ENCODE assay signal across 19 cellular contexts in genomic region chr6:14642106-14642505, GRCh38.
DNase-seq lines count a peak whose midpoint lies in the region; ATAC-seq and TF ChIP-seq lines count a peak whose summit lies in the region.
"Had no signal": no experiment of that assay in that cellular context is flagged by ENCODE, and none has a peak within 500 bp of the region (broad histone marks: within the 10 kb centered on the region; RNA-seq: fewer than 3 reads in every experiment).

No MANE protein-coding gene starts in this region.

- H3K9ac ChIP-seq in iPS-20b (ENCODE audit: low read depth, low read length) (peak overlapping the region; percentile 13; the same call in 1 of the 2 replicates), skeletal muscle tissue (ENCODE audit: low read depth in 1 of 3, low read length in 3 of 3) (no peak overlapping the region)

- DNase-seq in CD8-positive, alpha-beta T cell = no peak
- DNase-seq in WTC11 (ENCODE audit: low spot score) (no peak), SJCRH30 (no peak), foreskin fibroblast (no peak), iPS-NIHi11 (ENCODE audit: low spot score) (no peak)
- DNase-seq: ACHN; BE2C; Calu3; CD4-positive, alpha-beta memory T cell; DMS79 treated with DMSO at 0.1 percent for 48 hours; IMR-90 had no signal

- H3K4me3 ChIP-seq in CD8-positive, alpha-beta T cell (ENCODE audit: low read depth, low read length) = no peak overlapping the region
- no peak overlapping the region for H3K4me3 ChIP-seq in iPS-20b (ENCODE audit: low read length)
- H3K4me3 ChIP-seq in skeletal muscle tissue (ENCODE audit: low read length in 3 of 3) = no peak overlapping the region
- H3K4me3 ChIP-seq in SJCRH30 = no peak overlapping the region
- no peak overlapping the region for H3K4me3 ChIP-seq in foreskin fibroblast (ENCODE audit: low read depth in 1 of 2, low read length in 2 of 2)
- H3K4me3 ChIP-seq: GM12878, K562 had no signal

- H3K36me3 ChIP-seq in CD8-positive, alpha-beta T cell (ENCODE audit: insufficient read depth, low read length) = no peaks in the 10 kb centered on the region
- H3K36me3 ChIP-seq in iPS-20b (ENCODE audit: insufficient read depth, low read depth, low read length) = no peaks in the 10 kb centered on the region
- H3K36me3 ChIP-seq in skeletal muscle tissue (ENCODE audit: control insufficient read depth in 3 of 3, insufficient read depth in 3 of 3, low read length in 3 of 3) = no peaks in the 10 kb centered on the region
- H3K36me3 ChIP-seq in SJCRH30 = no peaks in the 10 kb centered on the region
- H3K36me3 ChIP-seq: BE2C had no signal

- H3K9me3 ChIP-seq in CD8-positive, alpha-beta T cell (ENCODE audit: low read length) = no peaks in the 10 kb centered on the region
- H3K9me3 ChIP-seq in iPS-20b (ENCODE audit: insufficient read depth, low read depth, low read length) = no peaks in the 10 kb centered on the region
- H3K9me3 ChIP-seq in skeletal muscle tissue (ENCODE audit: control insufficient read depth in 3 of 3, low read length in 3 of 3) = no peaks in the 10 kb centered on the region
- H3K9me3 ChIP-seq in SJCRH30 (replicated peaks) = no peaks in the 10 kb centered on the region
- H3K9me3 ChIP-seq: BE2C had no signal

- H3K4me3 Mint-ChIP-seq in CD8-positive, alpha-beta T cell = no peak overlapping the region
- H3K4me3 Mint-ChIP-seq in WTC11 = no peak overlapping the region
- H3K4me3 Mint-ChIP-seq: CD14-positive monocyte; CD4-positive, alpha-beta memory T cell; HFFc6 had no signal

- CTCF ChIA-PET in CD8-positive, alpha-beta T cell (lab: Charles Lee) = no interaction called here
- CTCF ChIA-PET in WTC11 (lab: Charles Lee) = no interaction called here

- no peak for ATAC-seq in CD8-positive, alpha-beta T cell
- ATAC-seq in WTC11 (no peak), GM21529 (IDR thresholded peaks at IDR 0.05; ENCODE audit: unreplicated experiment) (no peak)
- ATAC-seq: GM12878, HCT116 had no signal

- peaks cover 2% of the 10 kb centered on the region for H3K27me3 Mint-ChIP-seq in CD8-positive, alpha-beta T cell (ENCODE audit: low read depth)
- no peaks in the 10 kb centered on the region for H3K27me3 Mint-ChIP-seq in WTC11 (ENCODE audit: low read depth)

- no peaks in the 10 kb centered on the region for H3K36me3 Mint-ChIP-seq in CD8-positive, alpha-beta T cell
- no peaks in the 10 kb centered on the region for H3K36me3 Mint-ChIP-seq in WTC11
- H3K36me3 Mint-ChIP-seq: CD4-positive, alpha-beta memory T cell had no signal

- peaks cover 11% of the 10 kb centered on the region for H3K4me1 Mint-ChIP-seq in CD8-positive, alpha-beta T cell (ENCODE audit: low read depth)
- H3K4me1 Mint-ChIP-seq in WTC11 = peaks cover 60% of the 10 kb centered on the region

- no peak for TF ChIP-seq CTCF in CD8-positive, alpha-beta T cell (IDR thresholded peaks at IDR 0.05)
- TF ChIP-seq CTCF in WTC11 (IDR thresholded peaks at IDR 0.05) (no peak), foreskin fibroblast (IDR thresholded peaks at IDR 0.05; ENCODE audit: low read depth, low read length) (no peak)

- H3K4me1 ChIP-seq in CD8-positive, alpha-beta T cell (ENCODE audit: insufficient read depth, low read length) = no peaks in the 10 kb centered on the region
- H3K4me1 ChIP-seq in iPS-20b (ENCODE audit: insufficient read depth, low read length) = peaks cover 39% of the 10 kb centered on the region
- peaks cover 42 to 50% (median 47%) of the 10 kb centered on the region in 3 donors for H3K4me1 ChIP-seq in skeletal muscle tissue (ENCODE audit: control insufficient read depth in 3 of 3, insufficient read depth in 3 of 3, low read length in 3 of 3)
- no peaks in the 10 kb centered on the region for H3K4me1 ChIP-seq in SJCRH30

- intact Hi-C loops in CD8-positive, alpha-beta T cell (cut with DNase I, micrococcal nuclease) = no loop called here

- no peak overlapping the region for H3K27ac ChIP-seq in CD8-positive, alpha-beta T cell (ENCODE audit: low read depth, low read length)
- H3K27ac ChIP-seq in iPS-20b (ENCODE audit: low read length) (no peak overlapping the region), skeletal muscle tissue (ENCODE audit: low read depth, low read length) (peak overlapping the region; percentile 96), SJCRH30 (no peak overlapping the region)

- H3K9me3 Mint-ChIP-seq in CD8-positive, alpha-beta T cell = no peaks in the 10 kb centered on the region
- no peaks in the 10 kb centered on the region for H3K9me3 Mint-ChIP-seq in WTC11
- H3K9me3 Mint-ChIP-seq: CD14-positive monocyte, HFFc6 had no signal

- peak overlapping the region; percentile 5 for H3K27ac Mint-ChIP-seq in CD8-positive, alpha-beta T cell
- H3K27ac Mint-ChIP-seq in WTC11 = peak overlapping the region; percentile 96; the same call in 1 of the 2 replicates
- H3K27ac Mint-ChIP-seq: HFFc6 had no signal

- POLR2A ChIA-PET in CD8-positive, alpha-beta T cell (lab: Charles Lee) = no interaction called here
- POLR2A ChIA-PET in WTC11 (lab: Charles Lee) = no interaction called here

- H3K27me3 ChIP-seq in CD8-positive, alpha-beta T cell (ENCODE audit: insufficient read depth, low read length) = no peaks in the 10 kb centered on the region
- no peaks in the 10 kb centered on the region for H3K27me3 ChIP-seq in iPS-20b (ENCODE audit: insufficient read depth, low read length)
- H3K27me3 ChIP-seq in skeletal muscle tissue (ENCODE audit: control insufficient read depth in 3 of 3, insufficient read depth in 3 of 3, low read length in 3 of 3) = no peaks in the 10 kb centered on the region
- no peaks in the 10 kb centered on the region for H3K27me3 ChIP-seq in SJCRH30
- H3K27me3 ChIP-seq: BE2C had no signal

TF ChIP-seq in WTC11, 78 proteins besides CTCF, POLR2A, EP300 and RAD21:
- TF ChIP-seq ETV6 (CRISPR knock-in tag; IDR thresholded peaks at IDR 0.05) (no peak), ZNF532 (CRISPR knock-in tag; IDR thresholded peaks at IDR 0.05; ENCODE audit: borderline replicate concordance) (no peak), ELF4 (CRISPR knock-in tag; IDR thresholded peaks at IDR 0.05; ENCODE audit: low read depth) (no peak), ZNF281 (CRISPR knock-in tag; IDR thresholded peaks at IDR 0.05) (no peak)
